ENCODE assay signal across 21 cellular contexts in the genomic region with DNA sequence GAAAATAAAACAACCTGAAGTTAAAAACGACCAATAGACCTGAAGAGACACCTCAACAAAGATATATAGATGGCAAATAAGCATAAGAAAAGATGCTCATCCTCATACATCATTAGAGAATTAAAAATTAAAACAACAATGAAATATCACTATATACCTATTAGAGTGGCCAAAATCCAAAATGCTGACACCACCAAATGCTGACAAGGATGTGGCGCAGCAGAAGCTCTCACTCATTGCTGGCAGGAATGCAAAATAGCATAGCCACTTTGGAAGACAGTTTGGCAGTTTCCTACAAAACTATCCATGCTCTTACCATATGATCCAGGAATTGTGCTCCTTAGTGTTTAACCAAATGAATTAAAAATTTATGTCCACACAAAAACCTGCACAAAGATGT. TPM values are rescaled to one million over a fixed set of nuclear protein-coding genes. Genes with fewer than 3 reads are reported as not detected.
DNase-seq lines count a peak whose midpoint lies in the region; ATAC-seq, FAIRE-seq and TF ChIP-seq lines count a peak whose summit lies in the region.
"Had no signal": no experiment of that assay in that cellular context is flagged by ENCODE, and none has a peak within 500 bp of the region (broad histone marks: within the 10 kb centered on the region; RNA-seq: fewer than 3 reads in every experiment).

No MANE protein-coding gene starts in this region.

- H3K4me1 ChIP-seq in HepG2 (ENCODE audit: insufficient read depth, low read length) (peaks cover 25% of the 10 kb centered on the region), right lobe of liver (peaks cover 0 to 9% (median 3%) of the 10 kb centered on the region in 4 donors)
- H3K4me1 ChIP-seq: Caco-2 had no signal

- H4K20me1 ChIP-seq in HepG2 (ENCODE audit: insufficient read depth, low read length), result no peaks in the 10 kb centered on the region
- H4K20me1 ChIP-seq: BLaER1 treated with 17β-estradiol and CSF1 and Interleukin-3, amounts not matched to agents 10 nM and 100 nM had no signal

- H3K36me3 Mint-ChIP-seq in T-cell, result peaks cover 54% of the 10 kb centered on the region
- peaks cover 43% of the 10 kb centered on the region for H3K36me3 Mint-ChIP-seq in central memory CD8-positive, alpha-beta T cell (ENCODE audit: insufficient read depth)
- peaks cover 38% of the 10 kb centered on the region for H3K36me3 Mint-ChIP-seq in stimulated activated memory B cell treated with anti-CD40 and anti-IgM and Interleukin-4, amounts not matched to agents 10 μg/mL and 1 μg/mL and 100 μg/mL, for 72 hours
- H3K36me3 Mint-ChIP-seq in progenitor cell of endocrine pancreas (ENCODE audit: insufficient read depth), result peaks cover 16% of the 10 kb centered on the region

- no TSS peak for BruUV-seq in HepG2 (replicated peaks; lab: Mats Ljungman, UMichigan)

- H2AFZ ChIP-seq in HepG2 (ENCODE audit: low read length), result no peak overlapping the region
- H2AFZ ChIP-seq: GM23338 had no signal

- CTCF ChIA-PET in HepG2 (lab: Yijun Ruan, JAX; ENCODE audit: low intra/inter-chr PET ratio, low total read pairs) (no interaction called here), T-cell (lab: Charles Lee) (interaction anchor here (1.1 to 1.7 kb wide), 2 partner anchors 185 to 213 kb away, joined by 3 to 4 read pairs; no protein-coding TSS in a partner anchor)

- TF ChIP-seq CTCF in HepG2 (CRISPR knock-in tag; IDR thresholded peaks at IDR 0.05) (no peak), right lobe of liver (IDR thresholded peaks at IDR 0.05) (no peak), progenitor cell of endocrine pancreas (IDR thresholded peaks at IDR 0.05; ENCODE audit: unreplicated experiment) (no peak)

- H3K4me1 Mint-ChIP-seq in T-cell (peaks cover 13 to 39% (median 27%) of the 10 kb centered on the region in 3 donors), progenitor cell of endocrine pancreas (ENCODE audit: low read depth) (peaks cover 5% of the 10 kb centered on the region)
- H3K4me1 Mint-ChIP-seq in central memory CD8-positive, alpha-beta T cell, result peaks cover 30% of the 10 kb centered on the region
- H3K4me1 Mint-ChIP-seq in stimulated activated memory B cell treated with anti-CD40 and anti-IgM and Interleukin-4, amounts not matched to agents 10 μg/mL and 1 μg/mL and 100 μg/mL, for 72 hours, result peaks cover 17% of the 10 kb centered on the region

- H3K9me3 Mint-ChIP-seq in T-cell (no peaks in the 10 kb centered on the region), progenitor cell of endocrine pancreas (ENCODE audit: low read depth) (no peaks in the 10 kb centered on the region)
- H3K9me3 Mint-ChIP-seq in central memory CD8-positive, alpha-beta T cell, result no peaks in the 10 kb centered on the region
- H3K9me3 Mint-ChIP-seq in stimulated activated memory B cell treated with anti-CD40 and anti-IgM and Interleukin-4, amounts not matched to agents 10 μg/mL and 1 μg/mL and 100 μg/mL, for 72 hours, result no peaks in the 10 kb centered on the region
- H3K9me3 Mint-ChIP-seq: GM23338 had no signal

- H3K9me3 ChIP-seq in HepG2 (ENCODE audit: low read length) (no peaks in the 10 kb centered on the region), right lobe of liver (no peaks in the 10 kb centered on the region)
- H3K9me3 ChIP-seq: BLaER1 treated with 17β-estradiol and CSF1 and Interleukin-3, amounts not matched to agents 10 nM and 100 nM; Caco-2 had no signal

- DNase-seq in HepG2 (ENCODE audit: low spot score), result no peak
- no peak for DNase-seq in right lobe of liver
- DNase-seq in T-cell, result no peak
- DNase-seq in central memory CD8-positive, alpha-beta T cell (ENCODE audit: low spot score in 2 of 2), result no peak
- DNase-seq in ureter (ENCODE audit: low spot score), result no peak
- no peak for DNase-seq in left colon
- no peak for DNase-seq in progenitor cell of endocrine pancreas (ENCODE audit: low spot score, unreplicated experiment)
- DNase-seq: 8988T, Caco-2, DMS153, DMS79, GDM1, HCEC 1CT had no signal

- TF ChIP-seq POLR2A in HepG2 (IDR thresholded peaks at IDR 0.05; ENCODE audit: insufficient read depth in 1 of 2, low read depth in 2 of 2, low read length in 2 of 2), result no peak
- no peak for TF ChIP-seq POLR2A in right lobe of liver (IDR thresholded peaks at IDR 0.05)

- no peak for TF ChIP-seq RAD21 in HepG2 (CRISPR knock-in tag; IDR thresholded peaks at IDR 0.05)

- no peak for TF ChIP-seq EP300 in HepG2 (IDR thresholded peaks at IDR 0.05; ENCODE audit: low read depth in 2 of 2, low read length in 2 of 2)
- no peak for TF ChIP-seq EP300 in HepG2 (CRISPR knock-in tag; IDR thresholded peaks at IDR 0.05; ENCODE audit: borderline replicate concordance)

- POLR2A ChIA-PET in HepG2 (lab: Yijun Ruan, JAX) (interaction anchor here (1.2 kb wide), 1 partner anchor 204 kb away, joined by 4 read pairs; no protein-coding TSS in a partner anchor), T-cell (lab: Charles Lee) (no interaction called here)

- no peak for FAIRE-seq in HepG2 (lab: Jason Lieb, UNC)
- FAIRE-seq: D721Med, GM18507, H54 had no signal

- H3K36me3 ChIP-seq in HepG2 (replicated peaks in 1 of 2; ENCODE audit: control insufficient read depth in 1 of 2, insufficient read depth in 2 of 2, low read length in 2 of 2) (peaks cover 7 to 44% of the 10 kb centered on the region in 2 experiments), right lobe of liver (peaks cover 0 to 30% (median 3%) of the 10 kb centered on the region in 4 donors)

- H3K4me3 ChIP-seq in HepG2 (replicated peaks in 1 of 3; ENCODE audit: insufficient read depth in 1 of 3, low read depth in 2 of 3, low read length in 3 of 3), result no peak overlapping the region
- no peak overlapping the region for H3K4me3 ChIP-seq in right lobe of liver
- H3K4me3 ChIP-seq: BLaER1 treated with 17β-estradiol and CSF1 and Interleukin-3, amounts not matched to agents 10 nM and 100 nM; GM23338 had no signal

- intact Hi-C loops in HepG2 (cut with micrococcal nuclease; ENCODE audit: unreplicated experiment), result no loop called here
- intact Hi-C loops in right lobe of liver (cut with DNase I), result no loop called here
- intact Hi-C loops in left colon (cut with DNase I, micrococcal nuclease), result no loop called here

- H3K4me2 ChIP-seq in HepG2 (ENCODE audit: low read depth, low read length), result no peak overlapping the region
- H3K4me2 ChIP-seq: BLaER1 treated with 17β-estradiol and CSF1 and Interleukin-3, amounts not matched to agents 10 nM and 100 nM; GM23338 had no signal

- no peaks in the 10 kb centered on the region for H3K27me3 Mint-ChIP-seq in T-cell
- H3K27me3 Mint-ChIP-seq in central memory CD8-positive, alpha-beta T cell, result no peaks in the 10 kb centered on the region
- no peaks in the 10 kb centered on the region for H3K27me3 Mint-ChIP-seq in stimulated activated memory B cell treated with anti-CD40 and anti-IgM and Interleukin-4, amounts not matched to agents 10 μg/mL and 1 μg/mL and 100 μg/mL, for 72 hours
- no peaks in the 10 kb centered on the region for H3K27me3 Mint-ChIP-seq in progenitor cell of endocrine pancreas
- H3K27me3 Mint-ChIP-seq: B cell had no signal

- 69% methylated on average over 2 of the region's 2 CpGs for WGBS in HepG2 (ENCODE audit: low lambda C conversion rate)
- 91% methylated on average over 2 of the region's 2 CpGs for WGBS in right lobe of liver (ENCODE audit: insufficient coverage, low coverage, low lambda C conversion rate, missing lambda C conversion rate)

- ATAC-seq in HepG2, result no peak
- ATAC-seq in right lobe of liver, result no peak
- ATAC-seq in T-cell (replicated peaks in 1 of 4), result no peak
- no peak for ATAC-seq in central memory CD8-positive, alpha-beta T cell (replicated peaks; ENCODE audit: extremely low read depth, poor library complexity, severe bottlenecking)
- ATAC-seq in stimulated activated memory B cell treated with anti-CD40 and anti-IgM and Interleukin-4, amounts not matched to agents 10 μg/mL and 1 μg/mL and 100 μg/mL, for 72 hours, result no peak
- ATAC-seq in left colon, result no peak
- ATAC-seq: GM23338 had no signal

- peak overlapping the region; percentile 2 to 13 for H3K27ac Mint-ChIP-seq in T-cell
- peak overlapping the region; percentile 15 for H3K27ac Mint-ChIP-seq in central memory CD8-positive, alpha-beta T cell (ENCODE audit: low read depth)
- peak overlapping the region; percentile 45 for H3K27ac Mint-ChIP-seq in stimulated activated memory B cell treated with anti-CD40 and anti-IgM and Interleukin-4, amounts not matched to agents 10 μg/mL and 1 μg/mL and 100 μg/mL, for 72 hours
- no peak overlapping the region for H3K27ac Mint-ChIP-seq in progenitor cell of endocrine pancreas
- H3K27ac Mint-ChIP-seq: B cell, GM23338 had no signal

- H3K79me2 ChIP-seq in HepG2 (ENCODE audit: insufficient read depth, low read length), result no peaks in the 10 kb centered on the region

- H3K9ac ChIP-seq in HepG2 (ENCODE audit: insufficient read depth, low read depth, low read length), result no peak overlapping the region
- H3K9ac ChIP-seq: BLaER1 treated with 17β-estradiol and CSF1 and Interleukin-3, amounts not matched to agents 10 nM and 100 nM had no signal

- H3K27ac ChIP-seq in HepG2 (ENCODE audit: extremely low read length, insufficient read depth, low read length), result no peak overlapping the region
- H3K27ac ChIP-seq in right lobe of liver, result no peak overlapping the region
- H3K27ac ChIP-seq: BLaER1 treated with 17β-estradiol and CSF1 and Interleukin-3, amounts not matched to agents 10 nM and 100 nM had no signal

- H3K27me3 ChIP-seq in HepG2 (ENCODE audit: control insufficient read depth in 1 of 2, insufficient read depth in 2 of 2, low read length in 2 of 2), result no peaks in the 10 kb centered on the region
- no peaks in the 10 kb centered on the region for H3K27me3 ChIP-seq in right lobe of liver
- H3K27me3 ChIP-seq: BLaER1 treated with 17β-estradiol and CSF1 and Interleukin-3, amounts not matched to agents 10 nM and 100 nM had no signal

- H3K4me3 Mint-ChIP-seq in T-cell (no peak overlapping the region), progenitor cell of endocrine pancreas (ENCODE audit: low read depth) (no peak overlapping the region)
- no peak overlapping the region for H3K4me3 Mint-ChIP-seq in central memory CD8-positive, alpha-beta T cell
- no peak overlapping the region for H3K4me3 Mint-ChIP-seq in stimulated activated memory B cell treated with anti-CD40 and anti-IgM and Interleukin-4, amounts not matched to agents 10 μg/mL and 1 μg/mL and 100 μg/mL, for 72 hours
- H3K4me3 Mint-ChIP-seq: B cell, GM23338 had no signal

- in situ Hi-C loops in HepG2 (cut with HindIII; ENCODE audit: extremely low pct_ligation_motif_present, low pct_unique_long_range_greater_than_20kb), result no loop called here

RNA-seq across cellular contexts. Expression of a gene that starts 55.0 kb away (rescaled TPM):
- 2,184 and 5,485 TPM in 2 replicates for total RNA-seq in HepG2 (2016; rRNA removed; fragmentation: Illumina TruSeq; extraction: Trizol)
- total RNA-seq in HepG2 (2016; cell fraction: cytosol; rRNA removed; fragmentation: Illumina TruSeq; extraction: Trizol; ENCODE audit: low read depth), result 1,658 and 1,910 TPM in 2 replicates
- total RNA-seq in HepG2 (2016; cell fraction: insoluble cytoplasmic fraction; rRNA removed; fragmentation: Illumina TruSeq; extraction: Trizol), result 2,147 and 5,523 TPM in 2 replicates
- total RNA-seq in HepG2 (2016; cell fraction: membrane; rRNA removed; fragmentation: Illumina TruSeq; extraction: Trizol), result 1,317 and 1,654 TPM in 2 replicates
- 3,708 and 4,228 TPM in 2 replicates for total RNA-seq in HepG2 (2016; cell fraction: nucleus; rRNA removed; fragmentation: Illumina TruSeq; extraction: Trizol)
- polyA plus RNA-seq in HepG2 (2011; rRNA removed), result 1,973 and 2,476 TPM in 2 replicates
- polyA plus RNA-seq in HepG2 (2011; cell fraction: cytosol; rRNA removed), result 3,263 and 3,859 TPM in 2 replicates
- 1,542 and 1,981 TPM in 2 replicates for polyA plus RNA-seq in HepG2 (2011; cell fraction: nucleus; rRNA removed)
- 3,117 and 3,837 TPM in 2 replicates for polyA plus RNA-seq in HepG2 (2012)
- 1,826 and 2,113 TPM in 2 replicates for polyA plus RNA-seq in HepG2 (2016; cell fraction: cytosol; fragmentation: Illumina TruSeq; extraction: Trizol; ENCODE audit: low read depth)
- polyA plus RNA-seq in HepG2 (2016; cell fraction: insoluble cytoplasmic fraction; fragmentation: Illumina TruSeq; extraction: Trizol; ENCODE audit: low read depth), result 1,773 and 1,785 TPM in 2 replicates
- 1,154 and 1,399 TPM in 2 replicates for polyA plus RNA-seq in HepG2 (2016; cell fraction: membrane; fragmentation: Illumina TruSeq; extraction: Trizol; ENCODE audit: low read depth)
- polyA plus RNA-seq in HepG2 (2016; cell fraction: nucleus; fragmentation: Illumina TruSeq; extraction: Trizol; ENCODE audit: insufficient read depth, low read depth), result 5,783 and 6,817 TPM in 2 replicates
- polyA minus RNA-seq in HepG2 (2011; rRNA and poly(A)+ RNA removed; ENCODE audit: low replicate concordance), result 0.49 and 910 TPM in 2 replicates
- polyA minus RNA-seq in HepG2 (2011; cell fraction: cytosol; rRNA and poly(A)+ RNA removed), result 1,155 and 1,457 TPM in 2 replicates
- 210 and 319 TPM in 2 replicates for polyA minus RNA-seq in HepG2 (2011; cell fraction: nucleus; rRNA and poly(A)+ RNA removed)
- over 10,000 TPM in 2 of 6 experiments, 1,000 to 10,000 TPM in 4; 5,429 to 12,494 (median 8,679) TPM for total RNA-seq in right lobe of liver
- total RNA-seq in T-cell, result 1 to 10 TPM in 4 of 5 donors, not detected in 1; 1.1 to 5.4 (median 4.2) TPM
- total RNA-seq in ureter, result not detected
- total RNA-seq in left colon, result not detected
- total RNA-seq in progenitor cell of endocrine pancreas, result 189 and 203 TPM in 2 replicates
- total RNA-seq: B cell, GM23338, HT-29 had no signal

Comparison
In these comparisons a context has a peak if more than half of its experiments do, and no peak if none do; other contexts are left out.
1. RNA of a gene that starts 55.0 kb away (total RNA-seq): 5,429 to 12,494 TPM in right lobe of liver, 1,317 to 5,523 TPM in HepG2 and 189 to 203 TPM in progenitor cell of endocrine pancreas; 1.1 to 5.4 TPM in T-cell, not detected in ureter (single experiment) and not detected in left colon; every median in the first group is over 10 times any median in the second.